8 cellular contexts compared by ENCODE assay signal in the genomic region with DNA sequence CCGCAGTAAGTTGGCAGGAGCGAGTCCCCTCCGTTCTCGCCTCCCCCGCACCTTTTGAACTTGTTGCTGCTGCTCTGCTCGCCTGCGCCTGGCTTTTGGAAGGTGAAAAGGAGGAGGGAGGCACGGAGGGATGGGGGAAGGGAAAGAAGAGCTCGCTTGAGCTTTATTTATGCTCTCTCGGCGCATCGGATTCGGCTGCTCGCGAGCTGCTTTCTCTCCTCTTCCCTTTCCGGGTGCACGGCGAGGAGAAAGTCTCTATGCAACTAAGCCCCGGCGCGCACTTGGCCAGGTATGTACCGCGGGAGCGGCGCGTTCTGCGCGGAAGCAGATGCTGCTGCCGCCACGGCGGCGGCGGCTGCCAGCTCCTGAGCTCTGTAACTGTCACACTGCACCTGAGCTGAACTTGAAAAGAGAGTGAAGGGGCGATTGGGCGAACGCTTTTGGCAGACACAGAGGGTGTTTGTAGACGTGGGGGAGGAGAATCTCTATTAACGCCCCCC. TPM values are rescaled to one million over a fixed set of nuclear protein-coding genes. Genes with fewer than 3 reads are reported as not detected.
DNase-seq lines count a peak whose midpoint lies in the region; ATAC-seq and TF ChIP-seq lines count a peak whose summit lies in the region.

No MANE protein-coding gene starts in this region.

- H3K4me1 ChIP-seq in NT2/D1 (ENCODE audit: insufficient read depth, insufficient read length) (no peaks in the 10 kb centered on the region), esophagus squamous epithelium (peaks cover 0 to 16% (median 4%) of the 10 kb centered on the region in 3 donors)

- DNase-seq in DMS153 treated with DMSO at 0.1 percent for 48 hours (lab: John Stamatoyannopoulos, UW; ENCODE audit: unreplicated experiment): peak; percentile 33
- DNase-seq in NT2/D1 (ENCODE audit: low read depth, low spot score): peak; percentile 43
- no peak for DNase-seq in esophagus squamous epithelium (lab: John Stamatoyannopoulos, UW)
- DNase-seq in myocyte (ENCODE audit: low read depth): peak; percentile 45
- DNase-seq in kidney glomerular epithelial cell (lab: John Stamatoyannopoulos, UW): no peak
- DNase-seq in AML-193 (lab: John Stamatoyannopoulos, UW): no peak

- H3K27me3 ChIP-seq in NT2/D1 (ENCODE audit: insufficient read depth, insufficient read length) (peaks cover 27% of the 10 kb centered on the region), esophagus squamous epithelium (peaks cover 0 to 36% (median 0%) of the 10 kb centered on the region in 4 donors)

- WGBS in esophagus squamous epithelium, 2 donors: 2% methylated on average over 14 to 15 of the region's 38 CpGs

- H3K4me3 ChIP-seq in NT2/D1 (ENCODE audit: insufficient read length, low read depth) (peak overlapping the region; percentile 69), esophagus squamous epithelium (peak overlapping the region in 3 of 4 donors; percentile 30 to 63 (median 38))

- H3K36me3 ChIP-seq in NT2/D1 (ENCODE audit: insufficient read depth, insufficient read length, low read length): no peaks in the 10 kb centered on the region
- H3K36me3 ChIP-seq in esophagus squamous epithelium: no peaks in the 10 kb centered on the region

- intact Hi-C loops in esophagus squamous epithelium (cut with DNase I): no loop called here

- no peak overlapping the region for H3K27ac ChIP-seq in esophagus squamous epithelium

- TF ChIP-seq POLR2A in esophagus squamous epithelium (IDR thresholded peaks at IDR 0.05): no peak

- TF ChIP-seq CTCF in esophagus squamous epithelium (IDR thresholded peaks at IDR 0.05): no peak

- H3K9ac ChIP-seq in NT2/D1 (ENCODE audit: insufficient read length, low read depth): peak overlapping the region; percentile 61

- peak; percentile 69 for ATAC-seq in GM19372 (IDR thresholded peaks at IDR 0.05; ENCODE audit: low read depth, unreplicated experiment)
- ATAC-seq in HG03432 (IDR thresholded peaks at IDR 0.05; ENCODE audit: unreplicated experiment): peak; percentile 57

- H3K9me3 ChIP-seq in NT2/D1 (ENCODE audit: insufficient read depth, low read length): no peaks in the 10 kb centered on the region
- H3K9me3 ChIP-seq in esophagus squamous epithelium: no peaks in the 10 kb centered on the region

RNA-seq across cellular contexts. Expression of gene KCND2, which starts 0.6 kb away (rescaled TPM):
- under 1 TPM in 2 of 4 donors, not detected in 2; 0.09 to 0.19 TPM for total RNA-seq in esophagus squamous epithelium
- total RNA-seq in myocyte: 2.7 and 5.8 TPM in 2 replicates
- polyA plus RNA-seq in myocyte (2012): 0.16 TPM

Comparison
In these comparisons a context has a peak if more than half of its experiments do, and no peak if none do; other contexts are left out.
1. DNase-seq: peak in DMS153 treated with DMSO at 0.1 percent for 48 hours (single experiment), NT2/D1 (single experiment) and myocyte (single experiment); none in esophagus squamous epithelium (single experiment), kidney glomerular epithelial cell (single experiment) and AML-193 (0 of 2).